In the genomic region with DNA sequence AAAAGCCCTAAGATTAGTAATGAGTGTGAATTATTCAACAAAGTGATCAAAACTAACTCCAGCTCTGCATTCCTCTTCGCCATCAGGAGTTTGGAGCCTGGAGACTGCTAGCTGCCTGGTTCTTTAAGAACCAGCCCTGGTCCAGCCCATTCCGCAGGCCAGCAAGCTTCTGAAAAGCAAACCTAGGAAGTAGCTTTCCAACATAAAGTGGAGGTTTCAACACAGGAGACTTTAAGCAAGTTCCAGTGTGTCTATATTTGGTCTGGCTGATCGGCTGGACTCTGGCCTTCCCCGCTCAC, we compare ENCODE assay signal across 10 cellular contexts. TPM values are rescaled to one million over a fixed set of nuclear protein-coding genes. Genes with fewer than 3 reads are reported as not detected.
A peak's percentile ranks its signal among the peaks of the same experiment; 100 is the strongest.
DNase-seq lines count a peak whose midpoint lies in the region; ATAC-seq and TF ChIP-seq lines count a peak whose summit lies in the region.
"Not testable (repeated sequence)": the region's sequence is repeated elsewhere in the genome, so short reads cannot be mapped to it uniquely, and the experiment has no call there.
"Had no signal": no experiment of that assay in that cellular context is flagged by ENCODE, and none has a peak within 500 bp of the region (broad histone marks: within the 10 kb centered on the region; RNA-seq: fewer than 3 reads in every experiment).

No MANE protein-coding gene starts in this region.

- not testable (repeated sequence) for H3K18ac ChIP-seq in trophoblast cell (ENCODE audit: low read length)

- peak overlapping the region; percentile 91 to 98 (median 95) for H3K27ac Mint-ChIP-seq in CD4-positive, alpha-beta memory T cell
- H3K27ac Mint-ChIP-seq in T-helper 17 cell: peak overlapping the region; percentile 95

- not testable (repeated sequence) for ATAC-seq in T-helper 17 cell

- WGBS in esophagus muscularis mucosa: 10% methylated on average over 3 of the region's 4 CpGs
- WGBS in liver: 6% methylated on average over 4 of the region's 4 CpGs
- no CpG with 5 or more reads among the region's 4 CpGs for WGBS in trophoblast cell (ENCODE audit: extremely low coverage, insufficient coverage, insufficient read length)
- 8 to 12% methylated on average over 3 to 4 of the region's 4 CpGs for WGBS in transverse colon (ENCODE audit: low coverage in 1 of 2), 2 donors

- H3K36me3 ChIP-seq in CD4-positive, alpha-beta memory T cell (ENCODE audit: insufficient read depth, low read length); HUES48 (ENCODE audit: control insufficient read depth, insufficient read depth, low read length); esophagus muscularis mucosa; liver (ENCODE audit: control insufficient read depth in 4 of 4, insufficient read depth in 3 of 4, low read depth in 1 of 4, low read length in 3 of 4); trophoblast cell (ENCODE audit: control insufficient read depth in 1 of 2, insufficient read depth in 2 of 2, low read length in 2 of 2); transverse colon: not testable (repeated sequence)

- H3K4me1 ChIP-seq in CD4-positive, alpha-beta memory T cell (ENCODE audit: insufficient read depth, low read length): peaks cover 46% of the 10 kb centered on the region
- peaks cover 11% of the 10 kb centered on the region for H3K4me1 ChIP-seq in HUES48 (ENCODE audit: control insufficient read depth, insufficient read depth, low read length)
- H3K4me1 ChIP-seq in esophagus muscularis mucosa: peaks cover 13 to 56% (median 39%) of the 10 kb centered on the region in 4 donors
- peaks cover 2 to 26% (median 6%) of the 10 kb centered on the region in 4 donors for H3K4me1 ChIP-seq in liver (ENCODE audit: control insufficient read depth in 4 of 4, insufficient read depth in 4 of 4, low read length in 3 of 4)
- peaks cover 8 to 12% of the 10 kb centered on the region in 2 experiments for H3K4me1 ChIP-seq in trophoblast cell (ENCODE audit: control insufficient read depth in 1 of 2, insufficient read depth in 2 of 2, low read length in 2 of 2)
- peaks cover 9 to 28% (median 20%) of the 10 kb centered on the region in 4 donors for H3K4me1 ChIP-seq in transverse colon

- peak overlapping the region; percentile 94 for H2BK120ac ChIP-seq in trophoblast cell (ENCODE audit: insufficient read depth, low read length, poor library complexity)

- in situ Hi-C loops in astrocyte of the cerebellum (cut with HindIII; ENCODE audit: low sequenced_read_pairs): loop anchor here (5.0 kb wide), 2 partner anchors 47 to 103 kb away; no protein-coding TSS in a partner anchor
- in situ Hi-C loops in transverse colon (cut with MboI; ENCODE audit: low pct_ligation_motif_present in 1 of 4, low pct_unique_long_range_greater_than_20kb in 1 of 4, low sequenced_read_pairs in 3 of 4): not testable (repeated sequence)

- H2AK5ac ChIP-seq in trophoblast cell (ENCODE audit: low read length): not testable (repeated sequence)

- not testable (repeated sequence) for H3K79me2 ChIP-seq in trophoblast cell (ENCODE audit: control insufficient read depth, insufficient read depth, low read length, poor library complexity)

- peak overlapping the region; percentile 79 for H2AFZ ChIP-seq in trophoblast cell (ENCODE audit: insufficient read depth, low read length, poor library complexity)

- H3K27me3 ChIP-seq in CD4-positive, alpha-beta memory T cell (ENCODE audit: insufficient read depth, low read length); HUES48 (ENCODE audit: control insufficient read depth, insufficient read depth, low read length); esophagus muscularis mucosa; liver (ENCODE audit: control insufficient read depth in 4 of 4, insufficient read depth in 4 of 4, low read length in 3 of 4); trophoblast cell (ENCODE audit: insufficient read depth, low read length); transverse colon: not testable (repeated sequence)

- peaks cover 27 to 55% (median 42%) of the 10 kb centered on the region in 4 donors for H3K4me1 Mint-ChIP-seq in CD4-positive, alpha-beta memory T cell
- peaks cover 33% of the 10 kb centered on the region for H3K4me1 Mint-ChIP-seq in T-helper 17 cell

- TF ChIP-seq CTCF in astrocyte of the cerebellum (IDR thresholded peaks at IDR 0.05; ENCODE audit: low read depth, low read length, missing control alignments); liver (IDR thresholded peaks at IDR 0.05; ENCODE audit: low read depth, low read length, missing input control): not testable (repeated sequence)
- TF ChIP-seq CTCF in esophagus muscularis mucosa (IDR thresholded peaks at IDR 0.05) (peak in 1 of 3 experiments; percentile 24), transverse colon (IDR thresholded peaks at IDR 0.05) (peak in 1 of 5 experiments; percentile 25)

- peak overlapping the region; percentile 9 for H2BK12ac ChIP-seq in trophoblast cell (ENCODE audit: low read length)

- H3K4me3 ChIP-seq in CD4-positive, alpha-beta memory T cell (ENCODE audit: low read length in 2 of 2): peak overlapping the region; percentile 57 to 63
- H3K4me3 ChIP-seq in HUES48 (ENCODE audit: low read depth, low read length) (peak overlapping the region; percentile 68), astrocyte of the cerebellum (ENCODE audit: low read depth, low read length) (peak overlapping the region; percentile 50), esophagus muscularis mucosa (peak overlapping the region; percentile 55 to 92 (median 80)), liver (ENCODE audit: low read depth in 1 of 3, low read length in 3 of 3) (peak overlapping the region; percentile 37 to 82 (median 65)), trophoblast cell (ENCODE audit: low read depth, low read length) (peak overlapping the region; percentile 71), transverse colon (peak overlapping the region; percentile 62 to 83 (median 67))

- POLR2A ChIA-PET in CD4-positive, alpha-beta memory T cell (lab: Charles Lee; ENCODE audit: partially characterized antibody): interaction anchor here (0.5 to 4.8 kb wide), 24 partner anchors 12 to 450 kb away, joined by 3 to 71 read pairs (median 4); partner anchors contain the start of genes ACOT4, ACOT6, BBOF1 and DNAL1

- H4K12ac ChIP-seq in trophoblast cell (ENCODE audit: low read depth, low read length): peak overlapping the region; percentile 26

- H3K4me3 Mint-ChIP-seq in CD4-positive, alpha-beta memory T cell: peak overlapping the region; percentile 81 to 96 (median 94)
- H3K4me3 Mint-ChIP-seq in T-helper 17 cell: peak overlapping the region; percentile 93

- not testable (repeated sequence) for TF ChIP-seq POLR2A in esophagus muscularis mucosa (IDR thresholded peaks at IDR 0.05; ENCODE audit: low read depth); transverse colon (IDR thresholded peaks at IDR 0.05)

- peak overlapping the region; percentile 42 for H2BK5ac ChIP-seq in trophoblast cell (ENCODE audit: low read depth, low read length, poor library complexity)

- not testable (repeated sequence) for H3K14ac ChIP-seq in trophoblast cell (ENCODE audit: low read length)

- H3K9me3 ChIP-seq in CD4-positive, alpha-beta memory T cell (ENCODE audit: control insufficient read depth in 1 of 2, low read length in 2 of 2); HUES48 (ENCODE audit: control insufficient read depth, insufficient read depth, low read length); T-helper 17 cell (ENCODE audit: control insufficient read depth, low read length, poor library complexity, severe bottlenecking); esophagus muscularis mucosa; liver (ENCODE audit: control insufficient read depth in 4 of 4, low read length in 3 of 4); trophoblast cell (ENCODE audit: insufficient read depth, low read depth, low read length); transverse colon: not testable (repeated sequence)

- H3K23ac ChIP-seq in trophoblast cell (ENCODE audit: low read length): not testable (repeated sequence)

- H3K79me1 ChIP-seq in trophoblast cell (ENCODE audit: low read length): peaks cover 11% of the 10 kb centered on the region

- intact Hi-C loops in CD4-positive, alpha-beta memory T cell (cut with micrococcal nuclease): loop anchor here (1.0 kb wide), 4 partner anchors 23 to 78 kb away; partner anchors contain the start of gene ACOT6
- intact Hi-C loops in esophagus muscularis mucosa (cut with DNase I): loop anchor here (10.0 kb wide), 1 partner anchor 54 kb away; no protein-coding TSS in a partner anchor
- intact Hi-C loops in transverse colon (cut with DNase I; ENCODE audit: low total_unique reads): loop anchor here (10.0 kb wide), 1 partner anchor 54 kb away; no protein-coding TSS in a partner anchor

- H3K9me3 Mint-ChIP-seq in CD4-positive, alpha-beta memory T cell: not testable (repeated sequence)

- TF ChIP-seq EP300 in esophagus muscularis mucosa (IDR thresholded peaks at IDR 0.05); transverse colon (IDR thresholded peaks at IDR 0.05; ENCODE audit: low read depth): not testable (repeated sequence)

- not testable (repeated sequence) for H3K27me3 Mint-ChIP-seq in CD4-positive, alpha-beta memory T cell; T-helper 17 cell

- peaks cover 24 to 30% of the 10 kb centered on the region in 2 donors for H3K36me3 Mint-ChIP-seq in CD4-positive, alpha-beta memory T cell
- H3K36me3 Mint-ChIP-seq in T-helper 17 cell (ENCODE audit: low read depth): not testable (repeated sequence)

- CTCF ChIA-PET in CD4-positive, alpha-beta memory T cell (lab: Charles Lee; ENCODE audit: partially characterized antibody): interaction anchor here (0.7 to 5.5 kb wide), 15 partner anchors 10 to 274 kb away, joined by 3 to 90 read pairs (median 5); partner anchors contain the start of genes ACOT4 and ACOT6

- peak overlapping the region; percentile 89 for H4K91ac ChIP-seq in trophoblast cell (ENCODE audit: low read depth, low read length)

- peak in 1 of 2 donors; percentile 51 for TF ChIP-seq RAD21 in liver (IDR thresholded peaks at IDR 0.05)

- H3K27ac ChIP-seq in CD4-positive, alpha-beta memory T cell (ENCODE audit: low read depth, low read length): peak overlapping the region; percentile 72
- H3K27ac ChIP-seq in HUES48 (ENCODE audit: low read depth, low read length) (peak overlapping the region; percentile 52), esophagus muscularis mucosa (replicated peaks in 1 of 4) (peak overlapping the region; percentile 89 to 97 (median 96)), liver (ENCODE audit: low read depth in 1 of 2, low read length in 2 of 2) (peak overlapping the region; percentile 89 to 98), trophoblast cell (ENCODE audit: low read depth, low read length) (peak overlapping the region; percentile 91), transverse colon (peak overlapping the region; percentile 90 to 95 (median 93))

- peak overlapping the region; percentile 96 for H4K8ac ChIP-seq in trophoblast cell (ENCODE audit: low read depth, low read length)

- H3K4me2 ChIP-seq in trophoblast cell (ENCODE audit: low read length): peak overlapping the region; percentile 95

- H3K9ac ChIP-seq in HUES48 (ENCODE audit: low read depth, low read length) (peak overlapping the region; percentile 74), liver (ENCODE audit: low read depth in 1 of 2, low read length in 2 of 2) (peak overlapping the region; percentile 87 to 92)
- H3K9ac ChIP-seq in trophoblast cell (ENCODE audit: low read length): not testable (repeated sequence)

- not testable (repeated sequence) for DNase-seq in CD4-positive, alpha-beta memory T cell; T-helper 17 cell; astrocyte of the cerebellum (ENCODE audit: low read depth); esophagus muscularis mucosa (ENCODE audit: extremely low spot score); trophoblast cell; transverse colon

- not testable (repeated sequence) for H3K4ac ChIP-seq in trophoblast cell (ENCODE audit: low read depth, low read length)

RNA-seq across cellular contexts. Expression of gene ACOT2, which starts 0.2 kb away (rescaled TPM):
- 1 to 10 TPM; 9.4 to 9.9 TPM for total RNA-seq in CD4-positive, alpha-beta memory T cell
- polyA plus RNA-seq in CD4-positive, alpha-beta memory T cell: 10 to 100 TPM; 24.9 to 36.4 TPM
- total RNA-seq in T-helper 17 cell (10 to 100 TPM; 11.1 to 16.1 TPM), esophagus muscularis mucosa (100 to 1,000 TPM in 3 of 4 donors, 10 to 100 TPM in 1; 36.8 to 186 (median 128) TPM), liver (100 to 1,000 TPM in 1 of 2 donors, 10 to 100 TPM in 1; 51.2 to 189 TPM), transverse colon (10 to 100 TPM; 10.1 to 76.3 (median 53.6) TPM)
- 100 to 1,000 TPM; 145 to 157 TPM for polyA plus RNA-seq in liver
- polyA plus RNA-seq in trophoblast cell (2013): 19.8 and 21.0 TPM in 2 replicates

RNA-seq across cellular contexts. Expression of gene HEATR4, which starts 10.1 kb away (rescaled TPM):
- total RNA-seq in CD4-positive, alpha-beta memory T cell: under 1 TPM in 1 of 2 experiments, not detected in 1; 0.09 TPM
- under 1 TPM in 1 of 2 donors, not detected in 1; 0.64 TPM for polyA plus RNA-seq in CD4-positive, alpha-beta memory T cell
- under 1 TPM in 1 of 2 donors, not detected in 1; 0.07 TPM for total RNA-seq in T-helper 17 cell
- total RNA-seq in esophagus muscularis mucosa: under 1 TPM; under 0.01 to 0.80 (median 0.34) TPM
- 1 to 10 TPM in 1 of 2 donors, not detected in 1; 1.2 TPM for total RNA-seq in liver
- under 1 TPM; 0.15 to 0.74 TPM for polyA plus RNA-seq in liver
- polyA plus RNA-seq in trophoblast cell (2013): 0.49 and 0.55 TPM in 2 replicates
- under 1 TPM in 2 of 4 donors, not detected in 2; 0.41 to 0.79 TPM for total RNA-seq in transverse colon
- total RNA-seq: RPMI7951 had no signal

RNA-seq across cellular contexts. Expression of gene ACOT4, which starts 22.8 kb away (rescaled TPM):
- total RNA-seq in CD4-positive, alpha-beta memory T cell: 1 to 10 TPM; 1.2 to 1.5 TPM
- polyA plus RNA-seq in CD4-positive, alpha-beta memory T cell: 1 to 10 TPM; 5.1 to 8.1 TPM
- 1 to 10 TPM in 1 of 2 donors, under 1 TPM in 1; 0.65 to 1.1 TPM for total RNA-seq in T-helper 17 cell
- under 1 TPM; 0.42 to 0.57 (median 0.48) TPM for total RNA-seq in esophagus muscularis mucosa
- total RNA-seq in liver: 10 to 100 TPM in 1 of 2 donors, 1 to 10 TPM in 1; 2.5 to 12.9 TPM
- polyA plus RNA-seq in liver: 10 to 100 TPM in 1 of 2 donors, 1 to 10 TPM in 1; 8.9 to 12.6 TPM
- 0.67 and 0.78 TPM in 2 replicates for polyA plus RNA-seq in trophoblast cell (2013)
- total RNA-seq in transverse colon: 1 to 10 TPM in 2 of 4 donors, not detected in 2; 3.5 to 5.2 TPM

RNA-seq across cellular contexts. Expression of gene ACOT1, which starts 31.9 kb away (rescaled TPM):
- 1 to 10 TPM; 2.1 to 2.7 TPM for total RNA-seq in CD4-positive, alpha-beta memory T cell
- polyA plus RNA-seq in CD4-positive, alpha-beta memory T cell: 1 to 10 TPM; 3.6 to 7.1 TPM
- total RNA-seq in T-helper 17 cell (1 to 10 TPM; 2.2 to 3.6 TPM), esophagus muscularis mucosa (10 to 100 TPM in 2 of 4 donors, 1 to 10 TPM in 2; 8.0 to 30.1 (median 14.1) TPM), liver (10 to 100 TPM in 1 of 2 donors, 1 to 10 TPM in 1; 2.7 to 59.6 TPM), transverse colon (10 to 100 TPM in 1 of 4 donors, 1 to 10 TPM in 2, under 1 TPM in 1; 0.40 to 10.9 (median 7.6) TPM)
- polyA plus RNA-seq in liver: 10 to 100 TPM; 34.9 to 42.3 TPM
- 4.4 and 5.0 TPM in 2 replicates for polyA plus RNA-seq in trophoblast cell (2013)

RNA-seq across cellular contexts. Expression of gene ACOT6, which starts 43.5 kb away (rescaled TPM):
- total RNA-seq in CD4-positive, alpha-beta memory T cell: not detected
- not detected for polyA plus RNA-seq in CD4-positive, alpha-beta memory T cell
- total RNA-seq in T-helper 17 cell (not detected), esophagus muscularis mucosa (not detected), liver (1 to 10 TPM in 1 of 2 donors, not detected in 1; 1.1 TPM), transverse colon (not detected)
- 1 to 10 TPM in 1 of 2 donors, under 1 TPM in 1; 0.65 to 1.1 TPM for polyA plus RNA-seq in liver
- not detected in 2 replicates for polyA plus RNA-seq in trophoblast cell (2013)
- total RNA-seq: RPMI7951, temporal lobe had no signal
